In genomic region chr10:79436066-79436849, GRCh38 we compare ENCODE assay signal across 13 cellular contexts. TPM values are rescaled to one million over a fixed set of nuclear protein-coding genes. Genes with fewer than 3 reads are reported as not detected.
DNase-seq lines count a peak whose midpoint lies in the region; ATAC-seq and TF ChIP-seq lines count a peak whose summit lies in the region.
"Had no signal": no experiment of that assay in that cellular context is flagged by ENCODE, and none has a peak within 500 bp of the region (broad histone marks: within the 10 kb centered on the region; RNA-seq: fewer than 3 reads in every experiment).

No MANE protein-coding gene starts in this region.

- no peaks in the 10 kb centered on the region for H3K27me3 Mint-ChIP-seq in osteocyte (ENCODE audit: unreplicated experiment)

- DNase-seq in activated effector memory CD4-positive, alpha-beta T cell treated with anti-CD3 and anti-CD28 coated beads, Interleukin-2, amount 50 U/mL, for 16 hours, result peak; percentile 55
- no peak for DNase-seq in activated effector memory CD4-positive, alpha-beta T cell treated with Interleukin-2 at 50 U/mL for 16 hours
- no peak for DNase-seq in fibroblast of lung (ENCODE audit: low read depth in 2 of 2)
- no peak for DNase-seq in osteocyte (ENCODE audit: extremely low spot score, unreplicated experiment)
- DNase-seq in transverse colon, result no peak
- no peak for DNase-seq in Kasumi-1 (lab: John Stamatoyannopoulos, UW)
- no peak for DNase-seq in SHP77 (lab: John Stamatoyannopoulos, UW)
- DNase-seq: activated CD8-positive, alpha-beta memory T cell treated with anti-CD3 and anti-CD28 coated beads, Interleukin-2, amount 10 ng/mL, durations not matched to agents 7 days and 5 days; DND-41; naive thymus-derived CD8-positive, alpha-beta T cell; NCI-H2171 treated with DMSO at 0.1 percent for 48 hours had no signal

- H3K4me1 ChIP-seq in fibroblast of lung (ENCODE audit: control insufficient read depth, extremely low read depth, insufficient read depth, low read length) (peaks cover 80% of the 10 kb centered on the region), transverse colon (peaks cover 32 to 86% (median 64%) of the 10 kb centered on the region in 4 donors)

- H3K4me3 Mint-ChIP-seq in osteocyte (ENCODE audit: unreplicated experiment), result peak overlapping the region; percentile 32
- H3K4me3 Mint-ChIP-seq: activated CD8-positive, alpha-beta memory T cell treated with anti-CD3 and anti-CD28 coated beads, Interleukin-2, amount 10 ng/mL, durations not matched to agents 7 days and 5 days; naive thymus-derived CD8-positive, alpha-beta T cell had no signal

- H3K27ac ChIP-seq in fibroblast of lung (ENCODE audit: insufficient read depth, low read length) (peak overlapping the region; percentile 85), transverse colon (peak overlapping the region; percentile 85 to 97 (median 89))
- H3K27ac ChIP-seq: epithelial cell of prostate had no signal

- H3K36me3 Mint-ChIP-seq in osteocyte (ENCODE audit: unreplicated experiment), result peaks cover 36% of the 10 kb centered on the region
- H3K36me3 Mint-ChIP-seq: activated CD8-positive, alpha-beta memory T cell treated with anti-CD3 and anti-CD28 coated beads, Interleukin-2, amount 10 ng/mL, durations not matched to agents 7 days and 5 days; naive thymus-derived CD8-positive, alpha-beta T cell had no signal

- no peak for TF ChIP-seq POLR2A in transverse colon (IDR thresholded peaks at IDR 0.05)

- peak overlapping the region; percentile 11 for H3K9ac ChIP-seq in fibroblast of lung (ENCODE audit: insufficient read depth, low read length)

- H3K4me3 ChIP-seq in fibroblast of lung (replicated peaks in 1 of 4; ENCODE audit: control extremely low read depth in 1 of 4, insufficient read depth in 1 of 4, low read depth in 3 of 4, low read length in 4 of 4), result no peak overlapping the region
- no peak overlapping the region for H3K4me3 ChIP-seq in transverse colon

- H2AFZ ChIP-seq in fibroblast of lung (ENCODE audit: low read length), result no peak overlapping the region

- H3K9me3 ChIP-seq in fibroblast of lung (ENCODE audit: control insufficient read depth, insufficient read depth, low read depth, low read length), result no peaks in the 10 kb centered on the region
- no peaks in the 10 kb centered on the region for H3K9me3 ChIP-seq in transverse colon

- intact Hi-C loops in transverse colon (cut with DNase I; ENCODE audit: low total_unique reads), result loop anchor here (5.0 kb wide), 1 partner anchor 39 kb away; no protein-coding TSS in a partner anchor

- H3K4me1 Mint-ChIP-seq in osteocyte (ENCODE audit: unreplicated experiment), result peaks cover 96% of the 10 kb centered on the region
- H3K4me1 Mint-ChIP-seq: naive thymus-derived CD8-positive, alpha-beta T cell had no signal

- no peaks in the 10 kb centered on the region for H4K20me1 ChIP-seq in fibroblast of lung (ENCODE audit: control insufficient read depth, extremely low read depth, insufficient read depth, low read length)

- H3K79me2 ChIP-seq in fibroblast of lung (ENCODE audit: control insufficient read depth, insufficient read depth, low read length), result peaks cover 79% of the 10 kb centered on the region

- no peak for TF ChIP-seq EP300 in transverse colon (IDR thresholded peaks at IDR 0.05; ENCODE audit: low read depth)

- H3K9me3 Mint-ChIP-seq in osteocyte (ENCODE audit: unreplicated experiment), result no peaks in the 10 kb centered on the region
- H3K9me3 Mint-ChIP-seq: naive thymus-derived CD8-positive, alpha-beta T cell had no signal

- H3K27ac Mint-ChIP-seq in osteocyte (ENCODE audit: unreplicated experiment), result peak overlapping the region; percentile 86
- H3K27ac Mint-ChIP-seq: activated CD8-positive, alpha-beta memory T cell treated with anti-CD3 and anti-CD28 coated beads, Interleukin-2, amount 10 ng/mL, durations not matched to agents 7 days and 5 days had no signal

- WGBS in transverse colon (ENCODE audit: low coverage in 1 of 2), 2 donors, result 89% methylated on average over 16 of the region's 17 CpGs; no CpG with 5 or more reads in 1 of the 2 donors

- TF ChIP-seq CTCF in fibroblast of lung (conservative IDR thresholded peaks at IDR 0.05 in 1 of 2, IDR thresholded peaks at IDR 0.05 in 1 of 2; ENCODE audit: low read depth in 1 of 2, low read length in 2 of 2) (no peak), osteocyte (IDR thresholded peaks at IDR 0.05) (no peak), transverse colon (IDR thresholded peaks at IDR 0.05) (no peak)

- H3K4me2 ChIP-seq in fibroblast of lung (ENCODE audit: extremely low read depth, insufficient read depth, low read length), result peak overlapping the region; percentile 48

- H3K36me3 ChIP-seq in fibroblast of lung (ENCODE audit: control insufficient read depth, insufficient read depth, low read length) (peaks cover 18% of the 10 kb centered on the region), transverse colon (no peaks in the 10 kb centered on the region)

- in situ Hi-C loops in transverse colon (cut with MboI; ENCODE audit: low pct_ligation_motif_present in 1 of 4, low pct_unique_long_range_greater_than_20kb in 1 of 4, low sequenced_read_pairs in 3 of 4), result no loop called here

- H3K27me3 ChIP-seq in fibroblast of lung (ENCODE audit: control insufficient read depth, insufficient read depth, low read length) (no peaks in the 10 kb centered on the region), transverse colon (no peaks in the 10 kb centered on the region)

- ATAC-seq in GM21526 (IDR thresholded peaks at IDR 0.05; ENCODE audit: low FRiP score, unreplicated experiment), result no peak
- ATAC-seq: activated CD8-positive, alpha-beta memory T cell treated with anti-CD3 and anti-CD28 coated beads, Interleukin-2, amount 10 ng/mL, durations not matched to agents 7 days and 5 days; naive thymus-derived CD8-positive, alpha-beta T cell had no signal

RNA-seq across cellular contexts. Expression of gene ZCCHC24, which starts 9.2 kb away (rescaled TPM):
- total RNA-seq in fibroblast of lung (40.3 and 44.4 TPM in 2 replicates), osteocyte (85.7 and 88.3 TPM in 2 replicates), transverse colon (10 to 100 TPM; 15.6 to 41.1 (median 22.5) TPM)
- 30.2 and 33.2 TPM in 2 replicates for polyA plus RNA-seq in fibroblast of lung
- 45.0 and 51.9 TPM in 2 replicates for polyA plus RNA-seq in fibroblast of lung (2012)
- polyA minus RNA-seq in fibroblast of lung (ENCODE audit: low replicate concordance), result 92.5 and 96.5 TPM in 2 replicates
